Comparison of ENCODE assay signal across 23 cellular contexts in the genomic region with DNA sequence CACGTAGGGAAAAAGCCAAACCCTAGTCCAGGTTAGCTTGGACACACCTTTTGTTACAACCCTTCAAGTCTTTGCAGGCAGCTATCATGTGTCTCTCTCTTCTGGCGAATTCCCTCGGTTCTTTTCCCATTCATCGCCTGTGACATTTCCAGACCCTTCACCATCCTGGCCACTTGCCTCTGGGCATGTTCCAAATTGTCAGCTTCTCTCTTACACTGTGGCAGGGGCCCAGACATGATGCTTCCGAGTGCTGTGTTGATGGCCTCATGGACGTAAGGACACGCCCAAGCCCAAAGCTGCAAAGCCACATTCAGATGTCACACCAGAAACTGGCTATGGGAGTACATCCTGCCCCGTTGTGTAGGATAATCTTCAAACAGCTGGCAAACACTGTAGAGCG.
"Had no signal": no experiment of that assay in that cellular context is flagged by ENCODE, and none has a peak within 500 bp of the region (broad histone marks: within the 10 kb centered on the region; RNA-seq: fewer than 3 reads in every experiment).

No MANE protein-coding gene starts in this region.

- H3K27me3 ChIP-seq: colonic mucosa, dorsolateral prefrontal cortex had no signal

- H3K27ac ChIP-seq: colonic mucosa, dorsolateral prefrontal cortex, esophagus muscularis mucosa, gastrocnemius medialis, heart right ventricle, left ventricle myocardium inferior, lower lobe of right lung had no signal

- H3K4me3 ChIP-seq: colonic mucosa, dorsolateral prefrontal cortex, esophagus muscularis mucosa, gastrocnemius medialis, heart right ventricle, left ventricle myocardium inferior, lower lobe of right lung had no signal

- ATAC-seq: gastrocnemius medialis; heart right ventricle; left colon; left lobe of liver; lower lobe of right lung; naive thymus-derived CD4-positive, alpha-beta T cell had no signal

- H3K9me3 ChIP-seq: colonic mucosa, esophagus muscularis mucosa, gastrocnemius medialis, heart right ventricle, left ventricle myocardium inferior, lower lobe of right lung had no signal

- H3K4me1 ChIP-seq: colonic mucosa, esophagus muscularis mucosa, gastrocnemius medialis, heart right ventricle, left ventricle myocardium inferior, lower lobe of right lung had no signal

- H3K36me3 ChIP-seq: colonic mucosa, esophagus muscularis mucosa, gastrocnemius medialis, heart right ventricle, left ventricle myocardium inferior, lower lobe of right lung had no signal

- DNase-seq: colonic mucosa; dermis blood vessel endothelial cell; dorsolateral prefrontal cortex; effector CD4-positive, alpha-beta T cell; effector memory CD4-positive, alpha-beta T cell; foreskin fibroblast; foreskin melanocyte; gastrocnemius medialis; glutamatergic neuron; heart right ventricle; hippocampal formation; immature natural killer cell; islet precursor cell; kidney; kidney glomerular epithelial cell; left colon; left ventricle myocardium inferior; lower lobe of right lung; mesenchymal stem cell; midbrain; naive thymus-derived CD4-positive, alpha-beta T cell had no signal
